ENCODE assay signal across 13 cellular contexts in the genomic region with DNA sequence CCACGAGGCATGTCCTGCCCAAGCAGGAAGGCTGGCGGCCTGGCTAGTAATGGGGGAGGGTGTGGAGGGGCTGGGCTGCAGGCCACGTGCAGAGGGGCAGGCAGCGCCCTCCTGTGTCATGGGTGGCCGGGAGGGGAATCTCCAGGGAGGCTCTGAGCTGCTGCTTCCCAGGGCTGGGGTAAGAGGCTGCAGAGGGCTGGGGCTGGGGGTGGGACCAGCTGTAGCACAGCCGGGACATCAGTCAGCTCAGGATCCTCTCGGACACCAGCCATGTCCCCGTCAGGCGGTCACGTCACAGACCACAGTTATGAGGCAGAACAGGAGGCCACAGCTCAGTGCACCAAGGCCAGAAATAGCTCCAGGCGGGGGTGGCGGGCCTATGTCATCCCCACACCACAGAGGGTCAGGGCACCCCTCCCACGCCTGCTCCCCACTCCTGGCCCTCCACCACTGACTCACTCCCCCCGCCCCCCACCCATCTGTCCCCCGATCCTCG. TPM values are rescaled to one million over a fixed set of nuclear protein-coding genes. Genes with fewer than 3 reads are reported as not detected.
DNase-seq lines count a peak whose midpoint lies in the region; ATAC-seq, FAIRE-seq and TF ChIP-seq lines count a peak whose summit lies in the region.
"Had no signal": no experiment of that assay in that cellular context is flagged by ENCODE, and none has a peak within 500 bp of the region (broad histone marks: within the 10 kb centered on the region; RNA-seq: fewer than 3 reads in every experiment).

No MANE protein-coding gene starts in this region.

- no peak for TF ChIP-seq EP300 in K562 (IDR thresholded peaks at IDR 0.05; ENCODE audit: low read length)

- H3K79me2 ChIP-seq in K562 (ENCODE audit: control insufficient read depth, insufficient read depth, low read length) (no peaks in the 10 kb centered on the region), neural progenitor cell (ENCODE audit: low read depth) (peaks cover 5% of the 10 kb centered on the region)

- peaks cover 5% of the 10 kb centered on the region for H3K9me1 ChIP-seq in K562 (ENCODE audit: control insufficient read depth, insufficient read depth, low read length)

- no peaks in the 10 kb centered on the region for H3K9me3 Mint-ChIP-seq in neural progenitor cell

- peaks cover 11% of the 10 kb centered on the region for H3K27me3 Mint-ChIP-seq in neural progenitor cell (ENCODE audit: insufficient read depth, low read depth)
- H3K27me3 Mint-ChIP-seq: T-helper 17 cell had no signal

- H3K4me2 ChIP-seq in K562 (ENCODE audit: insufficient read depth, low read length) (no peak overlapping the region), neural progenitor cell (peak overlapping the region; percentile 63)

- no peak overlapping the region for H3K27ac ChIP-seq in K562 (ENCODE audit: extremely low read depth, low read depth, low read length)
- no peak overlapping the region for H3K27ac ChIP-seq in neural progenitor cell
- H3K27ac ChIP-seq: testis had no signal

- TF ChIP-seq POLR2A in GM12891 (IDR thresholded peaks at IDR 0.05; ENCODE audit: low read depth, low read length) (no peak), K562 (conservative IDR thresholded peaks at IDR 0.05) (no peak)

- H2AFZ ChIP-seq in K562 (ENCODE audit: low read depth, low read length): 0 out of 2 replicates have a peak overlapping the region, but pooled peaks have one; percentile 1
- no peak overlapping the region for H2AFZ ChIP-seq in neural progenitor cell (replicated peaks)

- H4K20me1 ChIP-seq in K562 (replicated peaks; ENCODE audit: control insufficient read depth, insufficient read depth, low read length) (peaks cover 46% of the 10 kb centered on the region), neural progenitor cell (ENCODE audit: low read depth) (peaks cover 30% of the 10 kb centered on the region)

- ATAC-seq in HG03095 (IDR thresholded peaks at IDR 0.05; ENCODE audit: unreplicated experiment) (peak; percentile 49), K562 (peak; percentile 61), GM18909 (IDR thresholded peaks at IDR 0.05; ENCODE audit: poor library complexity, unreplicated experiment) (no peak)
- ATAC-seq: T-helper 17 cell had no signal

- TF ChIP-seq RAD21 in K562 (CRISPR knock-in tag; conservative IDR thresholded peaks at IDR 0.05 in 1 of 2, IDR thresholded peaks at IDR 0.05 in 1 of 2): no peak

- DNase-seq in GM12891 (ENCODE audit: insufficient read length, low spot score): peak; percentile 76
- peak; percentile 80 to 92 (median 86) for DNase-seq in K562 (ENCODE audit: extremely low read depth in 1 of 4, low spot score in 3 of 4)
- DNase-seq in neural progenitor cell (ENCODE audit: low spot score): no peak
- no peak for DNase-seq in stimulated activated naive CD4-positive, alpha-beta T cell treated with Interleukin-2 at 50 U/mL for 16 hours (lab: John Stamatoyannopoulos, UW)
- DNase-seq in stimulated activated CD4-positive, alpha-beta T cell treated with anti-CD3 and anti-CD28 coated beads, Interleukin-15, amount 100 ng/mL, for 24 hours: no peak
- no peak for DNase-seq in KBM-7
- DNase-seq: cortex of kidney, NCI-H446 treated with DMSO at 0.1 percent for 48 hours, T-helper 17 cell, testis had no signal

- FAIRE-seq in GM12891 (lab: Jason Lieb, UNC) (peak; percentile 96), K562 (lab: Jason Lieb, UNC) (peak; percentile 81)
- FAIRE-seq: G401.6 had no signal

- CTCF ChIA-PET in K562 (lab: Yijun Ruan, JAX; ENCODE audit: low intra/inter-chr PET ratio): no interaction called here

- no TSS peak for BruUV-seq in K562 (replicated peaks; lab: Mats Ljungman, UMichigan)

- H3K9ac ChIP-seq in K562 (ENCODE audit: insufficient read depth in 1 of 2, low read depth in 2 of 2, low read length in 2 of 2) (0 out of 4 replicates have a peak overlapping the region, but pooled peaks of 1 of the 2 experiments have one; percentile 6), neural progenitor cell (no peak overlapping the region)

- H3K9me3 ChIP-seq in K562 (replicated peaks; ENCODE audit: control insufficient read depth, insufficient read depth, low read depth, low read length) (no peaks in the 10 kb centered on the region), neural progenitor cell (ENCODE audit: low read depth) (no peaks in the 10 kb centered on the region)
- H3K9me3 ChIP-seq: testis had no signal

- peaks cover 16 to 65% of the 10 kb centered on the region in 2 experiments; a peak in 3 of 5 replicates for H3K4me1 ChIP-seq in K562 (replicated peaks in 1 of 2; ENCODE audit: control insufficient read depth in 2 of 2, insufficient read depth in 2 of 2, low read length in 2 of 2)
- peaks cover 36% of the 10 kb centered on the region for H3K4me1 ChIP-seq in neural progenitor cell

- intact Hi-C loops in K562 (cut with micrococcal nuclease): no loop called here

- no peak overlapping the region for H3K4me3 ChIP-seq in K562
- no peak overlapping the region for H3K4me3 ChIP-seq in neural progenitor cell
- H3K4me3 ChIP-seq: testis had no signal

- 2% methylated on average over 16 of the region's 16 CpGs for WGBS in K562 (ENCODE audit: insufficient coverage, low coverage, missing lambda C conversion rate)

- peaks cover 3% of the 10 kb centered on the region for H3K36me3 Mint-ChIP-seq in neural progenitor cell

- H3K27me3 ChIP-seq in K562 (ENCODE audit: control insufficient read depth in 2 of 2, insufficient read depth in 2 of 2, low read length in 2 of 2): peaks cover 35 to 78% of the 10 kb centered on the region in 2 experiments; a peak in 4 of 5 replicates
- H3K27me3 ChIP-seq in neural progenitor cell: no peaks in the 10 kb centered on the region
- H3K27me3 ChIP-seq: testis had no signal

- POLR2A ChIA-PET in K562 (lab: Yijun Ruan, JAX): interaction anchor here (0.6 to 3.8 kb wide), 7 partner anchors 10 to 313 kb away, joined by 3 to 22 read pairs (median 4); no protein-coding TSS in a partner anchor

- no peaks in the 10 kb centered on the region for H3K36me3 ChIP-seq in K562 (ENCODE audit: control insufficient read depth, insufficient read depth, low read length)
- H3K36me3 ChIP-seq in neural progenitor cell: no peaks in the 10 kb centered on the region

- in situ Hi-C loops in K562 (cut with MboI): no loop called here
- in situ Hi-C loops in KBM-7 (cut with MboI; ENCODE audit: low pct_unique_long_range_greater_than_20kb, low sequenced_read_pairs): no loop called here

- no peak overlapping the region for H3K27ac Mint-ChIP-seq in neural progenitor cell

- TF ChIP-seq CTCF in K562 (IDR thresholded peaks at IDR 0.05 in 2 of 3, conservative IDR thresholded peaks at IDR 0.05 in 1 of 3; ENCODE audit: insufficient read depth in 2 of 3, low read depth in 1 of 3, low read length in 3 of 3): peak in 2 of 3 experiments; percentile 29 to 50; a peak in 3 of 6 replicates
- TF ChIP-seq CTCF in neural progenitor cell (IDR thresholded peaks at IDR 0.05): no peak

- H3K4me1 Mint-ChIP-seq in neural progenitor cell: peaks cover 43% of the 10 kb centered on the region

- H3F3A ChIP-seq in neural progenitor cell (ENCODE audit: low read depth): peaks cover 19% of the 10 kb centered on the region

- no peak overlapping the region for H3K4me3 Mint-ChIP-seq in neural progenitor cell

TF ChIP-seq in GM12891, 5 proteins besides CTCF, POLR2A, EP300 and RAD21:
- TF ChIP-seq SPI1 (IDR thresholded peaks at IDR 0.05; ENCODE audit: low read depth, low read length): no peak
- TF ChIP-seq PAX5 (IDR thresholded peaks at IDR 0.05; ENCODE audit: insufficient read depth, low read length, severe bottlenecking): peak; percentile 68
- no peak for TF ChIP-seq TAF1 (IDR thresholded peaks at IDR 0.05; ENCODE audit: low read depth, low read length)

TF ChIP-seq in K562, 482 proteins besides CTCF, POLR2A, EP300 and RAD21 (continues in another document):
- no peak for TF ChIP-seq ADNP (tag; IDR thresholded peaks at IDR 0.05)
- TF ChIP-seq ZNF408 (CRISPR knock-in tag; IDR thresholded peaks at IDR 0.05; ENCODE audit: low read depth): no peak
- TF ChIP-seq EGR1 (conservative IDR thresholded peaks at IDR 0.05): peak; percentile 93
- TF ChIP-seq ZNF436 (CRISPR knock-in tag; IDR thresholded peaks at IDR 0.05): no peak
- TF ChIP-seq BACH1 (tag; IDR thresholded peaks at IDR 0.05): no peak
- TF ChIP-seq SP2 (IDR thresholded peaks at IDR 0.05; ENCODE audit: extremely low read depth, low read depth, low read length, poor library complexity, severe bottlenecking): peak; percentile 12
- TF ChIP-seq NFYB (IDR thresholded peaks at IDR 0.05; ENCODE audit: extremely low read depth, insufficient read length): no peak
- TF ChIP-seq SREBF1 (IDR thresholded peaks at IDR 0.05; ENCODE audit: borderline replicate concordance, low read depth, low read length): no peak
- peak in 1 of 3 experiments; percentile 45 for TF ChIP-seq YY1 (IDR thresholded peaks at IDR 0.05; ENCODE audit: borderline replicate concordance in 1 of 3, control insufficient read depth in 1 of 3, extremely low read depth in 1 of 3, insufficient read depth in 3 of 3, insufficient read length in 1 of 3, insufficient replicate concordance in 2 of 3, low read depth in 1 of 3, low read length in 2 of 3)
- no peak for TF ChIP-seq COPS2 (conservative IDR thresholded peaks at IDR 0.05)

RNA-seq across cellular contexts. Expression of a gene that starts 21.1 kb away (rescaled TPM):
- 0.35 TPM for polyA plus RNA-seq in GM12891 (2012; ENCODE audit: low read depth, missing spikeins)
- total RNA-seq in K562 (2011; cell fraction: chromatin; rRNA removed; ENCODE audit: low replicate concordance): 0.62 and 4.8 TPM in 2 replicates
- total RNA-seq in K562 (2011; cell fraction: nucleolus; rRNA removed): 7.4 and 9.8 TPM in 2 replicates
- total RNA-seq in K562 (2011; cell fraction: nucleoplasm; rRNA removed): 3.2 and 3.7 TPM in 2 replicates
- total RNA-seq in K562 (2014; rRNA removed): 1.5 and 2.3 TPM in 2 replicates
- not detected in 2 replicates for total RNA-seq in K562 (2014; rRNA removed; fragmentation: Illumina TruSeq; extraction: Trizol)
- total RNA-seq in K562 (2015; rRNA removed; fragmentation: Illumina TruSeq; extraction: Trizol): 0.41 and 0.43 TPM in 2 replicates
- 2.8 and 3.0 TPM in 2 replicates for total RNA-seq in K562 (2021)
- 1.3 and 4.4 TPM in 2 replicates for polyA plus RNA-seq in K562 (2011; rRNA removed)
- polyA plus RNA-seq in K562 (2011; cell fraction: cytosol; rRNA removed): 5.9 and 9.9 TPM in 2 replicates
- 2.9 and 3.5 TPM in 2 replicates for polyA plus RNA-seq in K562 (2011; cell fraction: nucleus; rRNA removed)
- 2.9 and 4.6 TPM in 2 replicates for polyA plus RNA-seq in K562 (2012)
- 0.46 TPM in 1 of 2 replicates, not detected in the other for polyA plus RNA-seq in K562 (2014; fragmentation: Illumina TruSeq; extraction: Trizol)
- polyA plus RNA-seq in K562 (2014; fragmentation: Nextera tagmentation; extraction: Ambion mirVana): under 1 TPM in 1 of 2 experiments, not detected in 1; 0.04 TPM
- 1.2 and 2.3 TPM in 2 replicates for polyA plus RNA-seq in K562 (2014; rRNA removed)
- polyA minus RNA-seq in K562 (2011; rRNA and poly(A)+ RNA removed): 1.0 and 1.5 TPM in 2 replicates
- 5.1 and 13.6 TPM in 2 replicates for polyA minus RNA-seq in K562 (2011; cell fraction: cytosol; rRNA and poly(A)+ RNA removed)
- 0.40 and 1.3 TPM in 2 replicates for polyA minus RNA-seq in K562 (2011; cell fraction: nucleus; rRNA and poly(A)+ RNA removed)
- total RNA-seq in neural progenitor cell (ENCODE audit: low replicate concordance): 6.3 and 20.9 TPM in 2 replicates

Comparison
In these comparisons a context has a peak if more than half of its experiments do, and no peak if none do; other contexts are left out.
1. DNase-seq: peak in GM12891 (single experiment) and K562 (4 of 4); none in neural progenitor cell (single experiment), stimulated activated naive CD4-positive, alpha-beta T cell treated with Interleukin-2 at 50 U/mL for 16 hours (single experiment), stimulated activated CD4-positive, alpha-beta T cell treated with anti-CD3 and anti-CD28 coated beads, Interleukin-15, amount 100 ng/mL, for 24 hours (single experiment) and KBM-7 (single experiment).